In the genomic region with DNA sequence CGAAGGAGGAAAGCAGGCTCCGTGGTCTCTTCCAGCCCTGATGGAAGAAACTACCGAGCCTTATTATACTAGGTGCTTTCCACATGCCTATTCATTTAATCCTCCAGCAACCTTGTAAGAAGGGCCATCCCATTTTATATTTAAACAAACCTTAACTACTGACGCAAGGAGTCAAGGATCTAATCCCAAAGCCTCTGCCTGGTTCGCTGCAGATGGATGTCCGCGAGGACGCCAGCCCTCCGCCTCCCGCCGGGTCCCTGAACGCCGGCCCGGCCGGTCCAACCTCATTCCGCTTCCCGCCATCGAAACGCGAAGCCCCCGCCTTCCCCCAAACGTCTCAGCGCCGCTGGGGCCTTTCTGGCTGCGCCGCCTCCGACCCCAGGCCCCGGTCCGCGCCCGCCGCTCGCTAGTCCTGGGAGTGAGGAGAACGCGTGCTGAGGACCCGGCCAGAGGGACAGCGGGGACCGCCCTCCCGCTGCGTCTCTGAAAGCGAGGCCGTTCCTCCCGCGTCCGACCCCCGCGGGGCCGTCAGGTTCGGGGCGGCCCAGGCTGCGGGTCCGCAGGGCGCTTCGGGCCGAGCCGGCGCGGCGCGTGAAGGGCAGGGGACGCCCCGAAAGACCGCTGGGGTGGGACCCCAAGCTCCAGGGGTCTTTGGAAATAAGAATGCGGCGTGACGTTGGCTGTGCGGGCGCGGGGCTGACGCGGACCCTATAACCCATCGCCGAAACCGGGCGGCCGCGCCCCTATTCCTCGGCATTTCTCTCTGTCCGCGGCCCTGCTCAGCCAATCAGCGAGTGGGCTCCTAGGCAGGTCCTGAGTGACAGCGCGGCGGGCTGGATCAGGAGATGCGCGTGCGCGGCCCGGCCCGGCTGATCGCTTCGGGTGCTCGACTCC, we compare ENCODE assay signal across 8 cellular contexts. TPM values are rescaled to one million over a fixed set of nuclear protein-coding genes. Genes with fewer than 3 reads are reported as not detected.
DNase-seq lines count a peak whose midpoint lies in the region; TF ChIP-seq lines count a peak whose summit lies in the region.

No MANE protein-coding gene starts in this region.

- H3K9me3 ChIP-seq in HAP-1 (no peaks in the 10 kb centered on the region), MG63 (no peaks in the 10 kb centered on the region)

- DNase-seq in EH (ENCODE audit: low read depth) (peak; percentile 93), HAP-1 (ENCODE audit: low spot score in 2 of 2) (peak; percentile 94 to 97), MG63 (peak; percentile 88), SHP77 (lab: John Stamatoyannopoulos, UW) (peak; percentile 91 to 97), activated gamma-delta T cell treated with Interleukin-2 at 50 U/mL for 16 hours (peak; percentile 90), fibroblast of villous mesenchyme (ENCODE audit: low read depth) (peak; percentile 90), neural crest cell (ENCODE audit: low read depth, low spot score) (peak; percentile 88)

- peaks cover 15% of the 10 kb centered on the region for H3K4me1 ChIP-seq in HAP-1

- H3K4me3 ChIP-seq in HAP-1 (peak overlapping the region; percentile 76), MG63 (peak overlapping the region; percentile 59), fibroblast of villous mesenchyme (ENCODE audit: low read depth, low read length) (peak overlapping the region; percentile 77)

- no peak for TF ChIP-seq CTCF in fibroblast of villous mesenchyme (IDR thresholded peaks at IDR 0.05; ENCODE audit: insufficient read depth, low read depth, low read length)
- TF ChIP-seq CTCF in neural crest cell (conservative IDR thresholded peaks at IDR 0.05), result no peak

- H3K36me3 ChIP-seq in HAP-1 (replicated peaks) (peaks cover 20% of the 10 kb centered on the region), MG63 (no peaks in the 10 kb centered on the region)

- H3K4me1 Mint-ChIP-seq in neural crest cell, result peaks cover 25% of the 10 kb centered on the region
- H3K4me1 Mint-ChIP-seq in stimulated activated naive CD8-positive, alpha-beta T cell treated with anti-CD3 and anti-CD28 coated beads, Interleukin-15, Interleukin-2, amounts not matched to agents 100 ng/mL and 50 ng/mL, for 24 hours (ENCODE audit: low read depth), result peaks cover 74% of the 10 kb centered on the region

- H3K27ac Mint-ChIP-seq in neural crest cell (ENCODE audit: unreplicated experiment), result peak overlapping the region; percentile 81
- H3K27ac Mint-ChIP-seq in stimulated activated naive CD8-positive, alpha-beta T cell treated with anti-CD3 and anti-CD28 coated beads, Interleukin-15, Interleukin-2, amounts not matched to agents 100 ng/mL and 50 ng/mL, for 24 hours, result peak overlapping the region; percentile 92

- H3K27me3 ChIP-seq in HAP-1 (ENCODE audit: low read depth) (no peaks in the 10 kb centered on the region), MG63 (no peaks in the 10 kb centered on the region)

- peak overlapping the region; percentile 92 for H3K4me3 Mint-ChIP-seq in neural crest cell
- H3K4me3 Mint-ChIP-seq in stimulated activated naive CD8-positive, alpha-beta T cell treated with anti-CD3 and anti-CD28 coated beads, Interleukin-15, Interleukin-2, amounts not matched to agents 100 ng/mL and 50 ng/mL, for 24 hours, result peak overlapping the region; percentile 90

- no peaks in the 10 kb centered on the region for H3K27me3 Mint-ChIP-seq in neural crest cell (ENCODE audit: low read depth)
- H3K27me3 Mint-ChIP-seq in stimulated activated naive CD8-positive, alpha-beta T cell treated with anti-CD3 and anti-CD28 coated beads, Interleukin-15, Interleukin-2, amounts not matched to agents 100 ng/mL and 50 ng/mL, for 24 hours, result no peaks in the 10 kb centered on the region

- H3K9me3 Mint-ChIP-seq in neural crest cell, result no peaks in the 10 kb centered on the region
- H3K9me3 Mint-ChIP-seq in stimulated activated naive CD8-positive, alpha-beta T cell treated with anti-CD3 and anti-CD28 coated beads, Interleukin-15, Interleukin-2, amounts not matched to agents 100 ng/mL and 50 ng/mL, for 24 hours, result no peaks in the 10 kb centered on the region

- H3K36me3 Mint-ChIP-seq in neural crest cell (ENCODE audit: low read depth), result no peaks in the 10 kb centered on the region
- peaks cover 24% of the 10 kb centered on the region for H3K36me3 Mint-ChIP-seq in stimulated activated naive CD8-positive, alpha-beta T cell treated with anti-CD3 and anti-CD28 coated beads, Interleukin-15, Interleukin-2, amounts not matched to agents 100 ng/mL and 50 ng/mL, for 24 hours (ENCODE audit: low read depth)

- in situ Hi-C loops in HAP-1 (cut with MboI; ENCODE audit: low sequenced_read_pairs), result no loop called here

RNA-seq across cellular contexts. Expression of a gene that starts 0.4 kb away (rescaled TPM):
- 18.4 and 21.9 TPM in 2 replicates for total RNA-seq in MG63 (2014; rRNA removed; shearing (Covaris generic); ENCODE audit: low replicate concordance)
- total RNA-seq in fibroblast of villous mesenchyme (11.2 and 13.9 TPM in 2 replicates), neural crest cell (86.5 and 87.4 TPM in 2 replicates)

RNA-seq across cellular contexts. Expression of a gene that starts 35.1 kb away (rescaled TPM):
- 0.52 and 4.5 TPM in 2 replicates for total RNA-seq in MG63 (2014; rRNA removed; shearing (Covaris generic); ENCODE audit: low replicate concordance)
- 7.4 and 8.2 TPM in 2 replicates for total RNA-seq in fibroblast of villous mesenchyme
- total RNA-seq in neural crest cell, result 15.2 and 19.6 TPM in 2 replicates

Comparison
In these comparisons a context has a peak if more than half of its experiments do, and no peak if none do; other contexts are left out.
1. Peak in every context shown above with its lines: DNase-seq and H3K4me3 ChIP-seq.